In the genomic region with DNA sequence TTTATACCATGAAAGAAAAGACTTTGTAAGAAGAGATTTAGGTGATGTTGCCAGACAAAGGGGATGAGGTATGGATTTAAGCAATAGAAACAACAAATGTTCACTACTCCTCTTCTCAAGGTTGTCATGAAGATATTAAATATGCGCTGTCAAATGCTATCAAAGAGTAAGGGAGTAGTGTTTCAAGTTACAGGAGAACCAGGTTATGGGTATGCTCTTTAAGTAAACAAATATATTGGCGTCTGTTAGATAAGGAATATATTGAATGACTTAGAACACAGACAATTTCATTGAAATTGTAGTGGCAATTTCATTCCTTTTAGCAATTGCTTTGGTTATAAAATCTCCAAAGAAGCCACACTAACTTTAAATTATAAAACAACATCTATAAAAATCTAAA, we compare ENCODE assay signal across 17 cellular contexts.
DNase-seq lines count a peak whose midpoint lies in the region; ATAC-seq and TF ChIP-seq lines count a peak whose summit lies in the region.
"Had no signal": no experiment of that assay in that cellular context is flagged by ENCODE, and none has a peak within 500 bp of the region (broad histone marks: within the 10 kb centered on the region; RNA-seq: fewer than 3 reads in every experiment).

No MANE protein-coding gene starts in this region.

- no peak overlapping the region for H2AFZ ChIP-seq in DND-41 (ENCODE audit: low read depth, low read length)
- H2AFZ ChIP-seq: GM23248 had no signal

- TF ChIP-seq POLR2A in thyroid gland (IDR thresholded peaks at IDR 0.05): no peak

- H3K9me3 ChIP-seq in DND-41 (ENCODE audit: insufficient read depth, low read length, severe bottlenecking) (no peaks in the 10 kb centered on the region), endocrine pancreas (ENCODE audit: control insufficient read depth, low read length) (no peaks in the 10 kb centered on the region), thyroid gland (no peaks in the 10 kb centered on the region)
- H3K9me3 ChIP-seq: BE2C, HAP-1 had no signal

- H3K36me3 ChIP-seq in DND-41 (ENCODE audit: insufficient read depth, low read length) (peaks cover 20% of the 10 kb centered on the region), endocrine pancreas (ENCODE audit: control insufficient read depth, insufficient read depth, low read length) (no peaks in the 10 kb centered on the region), thyroid gland (no peaks in the 10 kb centered on the region)
- H3K36me3 ChIP-seq: BE2C, HAP-1 had no signal

- H3K27me3 ChIP-seq in DND-41 (ENCODE audit: insufficient read depth, low read length, poor library complexity) (no peaks in the 10 kb centered on the region), endocrine pancreas (ENCODE audit: control insufficient read depth, insufficient read depth, low read length) (no peaks in the 10 kb centered on the region), thyroid gland (no peaks in the 10 kb centered on the region)
- H3K27me3 ChIP-seq: BE2C had no signal

- H3K79me2 ChIP-seq in DND-41 (ENCODE audit: insufficient read depth, low read length): no peaks in the 10 kb centered on the region

- 95 to 96% methylated on average over 2 of the region's 2 CpGs for WGBS in thyroid gland, 2 donors

- TF ChIP-seq CTCF in DND-41 (IDR thresholded peaks at IDR 0.05; ENCODE audit: borderline replicate concordance, extremely low read depth, low read length, poor library complexity, severe bottlenecking): no peak
- no peak for TF ChIP-seq CTCF in thyroid gland (IDR thresholded peaks at IDR 0.05)

- H3K4me1 ChIP-seq in DND-41 (ENCODE audit: insufficient read depth, low read length): peaks cover 28% of the 10 kb centered on the region
- peaks cover 3% of the 10 kb centered on the region for H3K4me1 ChIP-seq in endocrine pancreas (ENCODE audit: control insufficient read depth, insufficient read depth, low read length)
- peaks cover 16 to 27% of the 10 kb centered on the region in 2 donors for H3K4me1 ChIP-seq in thyroid gland
- H3K4me1 ChIP-seq: BE2C had no signal

- no peaks in the 10 kb centered on the region for H4K20me1 ChIP-seq in DND-41 (ENCODE audit: insufficient read depth, low read length)

- H3K4me2 ChIP-seq in DND-41 (ENCODE audit: insufficient read depth, low read length): no peak overlapping the region

- 0 out of 2 replicates have a peak overlapping the region, but pooled peaks have one; percentile 19 for H3K9ac ChIP-seq in DND-41 (ENCODE audit: low read depth, low read length)
- no peak overlapping the region for H3K9ac ChIP-seq in endocrine pancreas (ENCODE audit: control insufficient read depth, insufficient read depth, low read length)
- H3K9ac ChIP-seq: GM23248 had no signal

- DNase-seq in NCI-H2171 treated with DMSO at 0.1 percent for 48 hours (lab: John Stamatoyannopoulos, UW) (peak; percentile 24), NCI-H2171 (lab: John Stamatoyannopoulos, UW) (no peak), DND-41 (no peak), thyroid gland (no peak), HPDE6-E6E7 (ENCODE audit: extremely low spot score) (no peak)
- DNase-seq: ACHN; BE2C; C1 segment of cervical spinal cord; CD4-positive, CD25-positive, alpha-beta regulatory T cell; CD8-positive, alpha-beta memory T cell; COR-L47; DMS 273 treated with DMSO at 0.1 percent for 48 hours; GM23248; HFFc6 had no signal

- H3K4me3 ChIP-seq in DND-41 (ENCODE audit: low read depth in 1 of 2, low read length in 2 of 2): no peak overlapping the region
- peak overlapping the region; percentile 26 for H3K4me3 ChIP-seq in endocrine pancreas (ENCODE audit: control insufficient read depth, insufficient read depth, low read length)
- no peak overlapping the region for H3K4me3 ChIP-seq in thyroid gland (replicated peaks in 1 of 3)
- H3K4me3 ChIP-seq: GM23248, HAP-1 had no signal

- ATAC-seq in DND-41 (ENCODE audit: insufficient read depth, low read depth): no peak
- ATAC-seq in HG03045 (IDR thresholded peaks at IDR 0.05; ENCODE audit: unreplicated experiment): no peak

- H3K27ac ChIP-seq in DND-41 (ENCODE audit: low read length) (peak overlapping the region; percentile 65), thyroid gland (peak overlapping the region; percentile 12 to 57 (median 19))
- H3K27ac ChIP-seq: GM23248 had no signal

- intact Hi-C loops in thyroid gland (cut with DNase I): no loop called here
